In the genomic region with DNA sequence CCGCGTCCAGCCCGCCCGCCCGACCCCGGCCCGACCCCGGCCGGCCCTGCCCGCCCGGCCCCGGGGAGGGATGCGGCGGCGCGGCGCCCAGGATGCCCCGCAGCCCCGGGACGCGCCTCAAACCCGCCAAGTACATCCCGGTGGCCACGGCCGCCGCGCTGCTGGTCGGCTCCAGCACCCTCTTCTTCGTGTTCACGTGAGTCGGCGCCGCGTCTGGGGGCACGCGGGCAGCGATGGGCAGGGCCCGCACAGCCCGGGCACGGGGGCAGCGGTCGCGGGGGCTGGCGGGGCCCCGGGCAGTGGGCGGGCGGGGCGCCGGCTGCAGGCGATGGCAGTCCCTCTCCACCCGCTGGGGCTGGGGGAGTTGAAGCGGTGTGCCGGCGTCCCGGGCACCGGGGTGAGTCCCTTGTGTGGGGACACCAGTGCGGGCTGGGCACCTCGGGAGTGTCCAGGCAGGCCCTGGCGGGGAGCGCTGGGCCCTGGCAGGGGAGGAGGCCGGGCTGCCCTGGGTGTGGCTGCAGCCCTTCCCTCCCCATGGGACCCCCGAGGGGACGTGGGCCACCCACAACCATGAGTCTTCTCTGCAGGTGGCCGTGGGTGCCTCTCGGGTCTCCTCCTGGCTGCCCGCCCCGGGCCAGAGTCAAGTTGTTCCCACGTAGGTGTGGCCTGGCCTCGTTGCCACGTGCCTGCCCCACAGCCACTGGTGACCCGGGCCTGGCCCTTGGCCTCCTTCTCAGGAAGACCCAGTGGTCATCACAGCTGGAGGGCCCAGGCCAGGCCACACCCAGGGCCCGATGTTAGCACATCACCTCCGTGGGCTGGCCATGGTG, we compare ENCODE assay signal across 1 cellular context.
TF ChIP-seq lines count a peak whose summit lies in the region.

No MANE protein-coding gene starts in this region.

TF ChIP-seq in endothelial cell of umbilical vein, 7 proteins besides CTCF, POLR2A, EP300 and RAD21:
- no peak for TF ChIP-seq GATA2 (IDR thresholded peaks at IDR 0.05; ENCODE audit: insufficient read depth, insufficient read length, low read depth, low read length)
- TF ChIP-seq JUN (IDR thresholded peaks at IDR 0.05; ENCODE audit: borderline replicate concordance, insufficient read depth, insufficient read length, low read depth) = no peak
- TF ChIP-seq EZH2 (IDR thresholded peaks at IDR 0.05; ENCODE audit: borderline replicate concordance, low read depth, low read length, severe bottlenecking) = no peak
- no peak for TF ChIP-seq POLR2AphosphoS5 (IDR thresholded peaks at IDR 0.05; ENCODE audit: insufficient read depth, low read depth, low read length)
- no peak for TF ChIP-seq MYC (IDR thresholded peaks at IDR 0.05; ENCODE audit: low read depth, low read length)
- TF ChIP-seq, protein P1, sequence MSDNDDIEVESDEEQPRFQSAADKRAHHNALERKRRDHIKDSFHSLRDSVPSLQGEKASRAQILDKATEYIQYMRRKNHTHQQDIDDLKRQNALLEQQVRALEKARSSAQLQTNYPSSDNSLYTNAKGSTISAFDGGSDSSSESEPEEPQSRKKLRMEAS (IDR thresholded peaks at IDR 0.05; ENCODE audit: insufficient read depth, insufficient read length) = no peak
- TF ChIP-seq FOS (IDR thresholded peaks at IDR 0.05; ENCODE audit: borderline replicate concordance, insufficient read depth, low read length) = no peak
